Comparison of ENCODE assay signal across 1 cellular context in the genomic region with DNA sequence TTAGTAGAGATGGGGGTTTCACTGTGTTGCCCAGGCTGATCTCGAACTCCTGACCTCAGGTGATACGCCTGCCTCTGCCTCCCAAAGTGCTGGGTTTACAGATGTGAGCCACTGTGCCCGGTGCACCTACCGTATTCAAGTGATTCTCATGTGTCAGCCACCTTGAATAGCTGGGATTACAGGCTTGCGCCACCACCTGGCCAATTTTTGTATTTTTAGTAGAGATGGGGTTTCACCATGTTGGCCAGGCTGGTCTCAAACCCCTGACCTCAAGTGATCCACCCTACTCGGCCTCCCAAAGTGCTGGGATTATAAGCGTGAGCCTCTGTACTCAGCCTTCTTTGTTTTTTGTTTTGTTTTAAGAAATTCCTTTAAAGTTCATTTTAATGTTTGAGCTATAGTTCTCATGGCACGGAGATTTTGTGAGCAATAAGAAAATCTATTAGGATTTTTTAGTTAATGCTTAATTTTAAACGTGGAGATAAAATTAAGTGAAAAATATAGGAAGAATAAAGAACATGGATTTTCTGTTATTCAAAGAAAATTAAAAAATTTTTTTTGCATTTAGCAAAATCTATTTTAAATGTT.
TF ChIP-seq lines count a peak whose summit lies in the region.

No MANE protein-coding gene starts in this region.

TF ChIP-seq in HepG2, 621 proteins besides CTCF, POLR2A, EP300 and RAD21 (continued from another document):
- TF ChIP-seq KDM2A (CRISPR knock-in tag; IDR thresholded peaks at IDR 0.05; ENCODE audit: borderline replicate concordance, low read depth) (0 out of 2 replicates have a peak, but pooled peaks have one; percentile 23), SALL1 (CRISPR knock-in tag; IDR thresholded peaks at IDR 0.05) (peak; percentile 26; the same call in 1 of the 2 replicates), STAG1 (CRISPR knock-in tag; IDR thresholded peaks at IDR 0.05) (peak; percentile 86), ZMYM4 (CRISPR knock-in tag; IDR thresholded peaks at IDR 0.05) (peak; percentile 24; the same call in 1 of the 2 replicates), ZNF512 (CRISPR knock-in tag; IDR thresholded peaks at IDR 0.05) (no peak), ZNF143 (CRISPR knock-in tag; IDR thresholded peaks at IDR 0.05) (0 out of 2 replicates have a peak, but pooled peaks have one; percentile 32), ZNF878 (CRISPR knock-in tag; IDR thresholded peaks at IDR 0.05) (no peak)
